8 cellular contexts compared by ENCODE assay signal in genomic region chr4:173332021-173332487, GRCh38. TPM values are rescaled to one million over a fixed set of nuclear protein-coding genes. Genes with fewer than 3 reads are reported as not detected.
DNase-seq lines count a peak whose midpoint lies in the region; ATAC-seq, FAIRE-seq and TF ChIP-seq lines count a peak whose summit lies in the region.

No MANE protein-coding gene starts in this region.

- DNase-seq in BE2C (no peak), HFFc6 (no peak), superior temporal gyrus (ENCODE audit: extremely low spot score) (no peak), RWPE1 (ENCODE audit: low spot score) (no peak), frontal cortex (ENCODE audit: low spot score in 2 of 2) (no peak)
- no peak for DNase-seq in activated naive CD8-positive, alpha-beta T cell treated with anti-CD3 and anti-CD28 coated beads, Interleukin-2, amount 50 U/mL, for 24 hours

- H3K36me3 ChIP-seq in BE2C (peaks cover 63% of the 10 kb centered on the region), mesodermal cell (ENCODE audit: control insufficient read depth, insufficient read depth, low read length) (peaks cover 49% of the 10 kb centered on the region)

- H3K4me1 Mint-ChIP-seq in HFFc6 (ENCODE audit: low read depth): peaks cover 51% of the 10 kb centered on the region
- H3K4me1 Mint-ChIP-seq in activated naive CD8-positive, alpha-beta T cell treated with anti-CD3 and anti-CD28 coated beads, Interleukin-2, amount 50 U/mL, for 24 hours: peaks cover 28% of the 10 kb centered on the region

- no peaks in the 10 kb centered on the region for H3K27me3 ChIP-seq in BE2C

- H3K4me3 ChIP-seq in BE2C (ENCODE audit: low read depth, low read length) (peak overlapping the region; percentile 80), mesodermal cell (ENCODE audit: extremely low read depth, insufficient read depth, low read length, poor library complexity, severe bottlenecking) (peak overlapping the region; percentile 98)

- POLR2A ChIA-PET in RWPE1 (lab: Yijun Ruan, JAX; ENCODE audit: low non-redundant PET): no interaction called here

- H3K27ac ChIP-seq in mesodermal cell (ENCODE audit: low read depth, low read length, severe bottlenecking): no peak overlapping the region
- no peak overlapping the region for H3K27ac ChIP-seq in RWPE1

- peak overlapping the region; percentile 93 for H3K4me3 Mint-ChIP-seq in HFFc6
- H3K4me3 Mint-ChIP-seq in activated naive CD8-positive, alpha-beta T cell treated with anti-CD3 and anti-CD28 coated beads, Interleukin-2, amount 50 U/mL, for 24 hours: peak overlapping the region; percentile 97

- TF ChIP-seq CTCF in BE2C (IDR thresholded peaks at IDR 0.05; ENCODE audit: low read depth, low read length) (no peak), HFFc6 (IDR thresholded peaks at IDR 0.05) (no peak), RWPE1 (conservative IDR thresholded peaks at IDR 0.05; ENCODE audit: low read depth) (no peak)

- H3K27ac Mint-ChIP-seq in HFFc6: peak overlapping the region; percentile 92
- peak overlapping the region; percentile 61 for H3K27ac Mint-ChIP-seq in activated naive CD8-positive, alpha-beta T cell treated with anti-CD3 and anti-CD28 coated beads, Interleukin-2, amount 50 U/mL, for 24 hours

- H3K4me1 ChIP-seq in BE2C: no peaks in the 10 kb centered on the region
- peaks cover 5% of the 10 kb centered on the region for H3K4me1 ChIP-seq in mesodermal cell (ENCODE audit: control insufficient read depth, insufficient read depth, low read length, poor library complexity, severe bottlenecking)

- H3K27me3 Mint-ChIP-seq in HFFc6 (ENCODE audit: insufficient read depth): peaks cover 4% of the 10 kb centered on the region
- H3K27me3 Mint-ChIP-seq in activated naive CD8-positive, alpha-beta T cell treated with anti-CD3 and anti-CD28 coated beads, Interleukin-2, amount 50 U/mL, for 24 hours: peaks cover 8% of the 10 kb centered on the region

- no peak for FAIRE-seq in frontal cortex (lab: Jason Lieb, UNC)

- 95% methylated on average over 5 to 6 of the region's 6 CpGs for WGBS in mesodermal cell (ENCODE audit: insufficient coverage in 2 of 2), 2 experiments

- peaks cover 36% of the 10 kb centered on the region for H3K36me3 Mint-ChIP-seq in HFFc6 (ENCODE audit: low read depth)
- H3K36me3 Mint-ChIP-seq in activated naive CD8-positive, alpha-beta T cell treated with anti-CD3 and anti-CD28 coated beads, Interleukin-2, amount 50 U/mL, for 24 hours (ENCODE audit: low read depth): peaks cover 44% of the 10 kb centered on the region

- H3K9me3 Mint-ChIP-seq in HFFc6: no peaks in the 10 kb centered on the region
- H3K9me3 Mint-ChIP-seq in activated naive CD8-positive, alpha-beta T cell treated with anti-CD3 and anti-CD28 coated beads, Interleukin-2, amount 50 U/mL, for 24 hours: no peaks in the 10 kb centered on the region

- CTCF ChIA-PET in RWPE1 (lab: Yijun Ruan, JAX): interaction anchor here (1.2 kb wide), 1 partner anchor 13 kb away, joined by 3 read pairs; no protein-coding TSS in a partner anchor

- H3K9me3 ChIP-seq in BE2C (no peaks in the 10 kb centered on the region), mesodermal cell (ENCODE audit: control insufficient read depth, low read length) (no peaks in the 10 kb centered on the region)

- no peak for ATAC-seq in activated naive CD8-positive, alpha-beta T cell treated with anti-CD3 and anti-CD28 coated beads, Interleukin-2, amount 50 U/mL, for 24 hours
- no peak for ATAC-seq in GM18517 (IDR thresholded peaks at IDR 0.05; ENCODE audit: unreplicated experiment)

RNA-seq across cellular contexts. Expression of gene HMGB2, which starts 2.1 kb away (rescaled TPM):
- 86.8 TPM for polyA plus RNA-seq in BE2C (2012; ENCODE audit: insufficient read depth, insufficient read length, low read depth)
- total RNA-seq in HFFc6 (2021; fragmentation: NEBNext Ultra II Directional; extraction: Animal tissue kit (Norgen Biotek cat#: 25700)): 100 to 1,000 TPM in 4 of 6 experiments, 10 to 100 TPM in 2; 53.0 to 130 (median 117) TPM
- 322 TPM for polyA plus RNA-seq in mesodermal cell (2013, experiment 1 of 2)
- polyA plus RNA-seq in mesodermal cell (2013, experiment 2 of 2): 403 TPM
- 22.0 TPM for total RNA-seq in frontal cortex

RNA-seq across cellular contexts. Expression of gene SAP30, which starts 38.7 kb away (rescaled TPM):
- 15.7 TPM for polyA plus RNA-seq in BE2C (2012; ENCODE audit: insufficient read depth, insufficient read length, low read depth)
- 10 to 100 TPM in 5 of 6 experiments, 1 to 10 TPM in 1; 9.3 to 17.0 (median 14.2) TPM for total RNA-seq in HFFc6 (2021; fragmentation: NEBNext Ultra II Directional; extraction: Animal tissue kit (Norgen Biotek cat#: 25700))
- polyA plus RNA-seq in mesodermal cell (2013, experiment 1 of 2): 15.0 TPM
- polyA plus RNA-seq in mesodermal cell (2013, experiment 2 of 2): 19.6 TPM
- total RNA-seq in frontal cortex: 20.4 TPM
